Comparison of ENCODE assay signal across 9 cellular contexts in the genomic region with DNA sequence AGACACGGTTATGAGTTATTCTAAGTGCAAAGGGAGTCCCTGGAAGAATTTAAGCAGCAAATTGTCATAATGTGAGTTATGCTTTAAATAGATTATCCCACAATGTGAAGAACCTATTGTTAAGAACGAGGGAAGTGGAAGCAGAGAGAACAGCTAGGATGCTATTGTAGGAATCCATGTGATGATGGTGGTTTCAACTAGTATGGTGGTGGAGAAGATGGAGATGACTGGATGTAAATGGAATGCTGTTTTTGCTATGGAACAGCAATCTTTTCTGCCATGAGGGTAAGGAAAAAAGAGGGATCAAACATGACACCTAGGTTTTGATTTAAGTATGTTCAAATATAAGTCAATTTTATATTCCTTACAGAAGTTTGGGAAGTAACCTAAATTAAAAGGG.
"Had no signal": no experiment of that assay in that cellular context is flagged by ENCODE, and none has a peak within 500 bp of the region (broad histone marks: within the 10 kb centered on the region; RNA-seq: fewer than 3 reads in every experiment).

No MANE protein-coding gene starts in this region.

- H3K9ac ChIP-seq: GM23248 had no signal

- H3K4me2 ChIP-seq: GM23338 had no signal

- H2AFZ ChIP-seq: GM23248, GM23338 had no signal

- H3K9me3 ChIP-seq: HAP-1 had no signal

- DNase-seq: GM23248, GOT3, H7, H9, HCEC 1CT, HFFc6 had no signal

- H3K27ac ChIP-seq: GM23248 had no signal

- ATAC-seq: GM23338, HCT116 had no signal

- H3K4me3 ChIP-seq: GM23248, GM23338, HAP-1 had no signal

- H3K36me3 ChIP-seq: HAP-1 had no signal
